In genomic region chr20:24102749-24103148, GRCh38 we compare ENCODE assay signal across 16 cellular contexts.
DNase-seq lines count a peak whose midpoint lies in the region; ATAC-seq, FAIRE-seq and TF ChIP-seq lines count a peak whose summit lies in the region.
"Had no signal": no experiment of that assay in that cellular context is flagged by ENCODE, and none has a peak within 500 bp of the region (broad histone marks: within the 10 kb centered on the region; RNA-seq: fewer than 3 reads in every experiment).

No MANE protein-coding gene starts in this region.

- no peak overlapping the region for H3K9ac ChIP-seq in mammary epithelial cell (ENCODE audit: insufficient read depth, low read length)
- no peak overlapping the region for H3K9ac ChIP-seq in H1 (replicated peaks in 1 of 4; ENCODE audit: extremely low read depth in 1 of 4, low read depth in 3 of 4, low read length in 3 of 4)

- DNase-seq in mammary epithelial cell (peak; percentile 51), breast epithelium (ENCODE audit: low spot score in 2 of 2) (no peak), RWPE2 (ENCODE audit: low spot score) (no peak), H1 (ENCODE audit: low read depth in 1 of 2, low spot score in 2 of 2) (no peak), pulmonary artery endothelial cell (ENCODE audit: low read depth, low spot score) (peak; percentile 46), NCI-H774 (lab: John Stamatoyannopoulos, UW) (no peak), esophagus muscularis mucosa (ENCODE audit: extremely low spot score) (no peak), upper lobe of right lung (no peak)
- DNase-seq: esophagus squamous epithelium, NCI-H2029, nucleus accumbens had no signal

- H4K20me1 ChIP-seq in mammary epithelial cell (ENCODE audit: insufficient read depth, low read length): no peaks in the 10 kb centered on the region
- H4K20me1 ChIP-seq in H1 (replicated peaks in 1 of 2; ENCODE audit: control insufficient read depth in 1 of 2, insufficient read depth in 2 of 2, low read length in 2 of 2): no peaks in the 10 kb centered on the region

- no peak overlapping the region for H2BK20ac ChIP-seq in H1 (ENCODE audit: low read length)

- TF ChIP-seq POLR2A in breast epithelium (IDR thresholded peaks at IDR 0.05): no peak
- TF ChIP-seq POLR2A in H1 (IDR thresholded peaks at IDR 0.05; ENCODE audit: control extremely low read depth in 1 of 2, low read depth in 2 of 2, low read length in 2 of 2): no peak
- TF ChIP-seq POLR2A in esophagus muscularis mucosa (IDR thresholded peaks at IDR 0.05; ENCODE audit: low read depth): no peak

- H4K5ac ChIP-seq in H1 (ENCODE audit: insufficient read length, low read depth, low read length): no peak overlapping the region

- no peak overlapping the region for H3K18ac ChIP-seq in H1 (ENCODE audit: extremely low read depth, low read length)

- no peak overlapping the region for H3K23ac ChIP-seq in H1 (ENCODE audit: insufficient read length)

- H3K27me3 ChIP-seq in mammary epithelial cell (ENCODE audit: insufficient read depth, low read length) (no peaks in the 10 kb centered on the region), breast epithelium (no peaks in the 10 kb centered on the region), RWPE2 (ENCODE audit: insufficient read depth, poor library complexity, severe bottlenecking) (no peaks in the 10 kb centered on the region), H1 (replicated peaks in 1 of 4; ENCODE audit: control insufficient read depth in 3 of 4, extremely low read depth in 1 of 4, insufficient read depth in 3 of 4, low read length in 3 of 4) (no peaks in the 10 kb centered on the region), esophagus muscularis mucosa (peaks cover 0 to 23% (median 0%) of the 10 kb centered on the region in 4 donors), upper lobe of right lung (no peaks in the 10 kb centered on the region)
- H3K27me3 ChIP-seq: cardiac muscle cell, esophagus squamous epithelium, right atrium auricular region had no signal

- no peak for TF ChIP-seq EP300 in H1 (IDR thresholded peaks at IDR 0.05; ENCODE audit: borderline replicate concordance in 1 of 2, low read depth in 2 of 2, low read length in 2 of 2)
- TF ChIP-seq EP300 in esophagus muscularis mucosa (IDR thresholded peaks at IDR 0.05): no peak

- H2BK15ac ChIP-seq in H1 (ENCODE audit: low read length): no peak overlapping the region

- CTCF ChIA-PET in mammary epithelial cell (lab: Charles Lee; ENCODE audit: low non-redundant PET): interaction anchor here (0.7 kb wide), 1 partner anchor 217 kb away, joined by 4 read pairs; no protein-coding TSS in a partner anchor
- CTCF ChIA-PET in H1 (lab: Charles Lee; ENCODE audit: partially characterized antibody): interaction anchor here (0.6 to 5.4 kb wide), 21 partner anchors 9 to 816 kb away, joined by 3 to 38 read pairs (median 5); no protein-coding TSS in a partner anchor

- H3K36me3 ChIP-seq in mammary epithelial cell (ENCODE audit: insufficient read depth, low read length) (no peaks in the 10 kb centered on the region), breast epithelium (no peaks in the 10 kb centered on the region), RWPE2 (ENCODE audit: low read depth) (no peaks in the 10 kb centered on the region), H1 (ENCODE audit: control insufficient read depth in 2 of 4, insufficient read depth in 4 of 4, low read length in 3 of 4) (no peaks in the 10 kb centered on the region; a peak in 1 of 8 replicates), esophagus muscularis mucosa (no peaks in the 10 kb centered on the region), upper lobe of right lung (no peaks in the 10 kb centered on the region)
- H3K36me3 ChIP-seq: cardiac muscle cell, esophagus squamous epithelium, right atrium auricular region, thoracic aorta, WERI-Rb-1 had no signal

- no peak overlapping the region for H2AK5ac ChIP-seq in H1 (ENCODE audit: low read depth, low read length)

- no peak for FAIRE-seq in H1 (lab: Jason Lieb, UNC)
- FAIRE-seq: K562 had no signal

- 85% methylated on average over 1 of the region's 1 CpG for WGBS in mammary epithelial cell (ENCODE audit: low coverage, missing lambda C conversion rate)
- WGBS in H1 (ENCODE audit: extremely low coverage in 1 of 2, insufficient coverage in 1 of 2, insufficient read length in 1 of 2, insufficient replicate concordance in 2 of 2, low coverage in 1 of 2, low lambda C conversion rate in 2 of 2, missing lambda C conversion rate in 1 of 2), 2 experiments: 100% methylated on average over 1 of the region's 1 CpG; no CpG with 5 or more reads in 1 of the 2 experiments
- 82% methylated on average over 1 of the region's 1 CpG for WGBS in esophagus muscularis mucosa

- intact Hi-C loops in mammary epithelial cell (cut with micrococcal nuclease): loop anchor here (5.0 to 10.0 kb wide), 3 partner anchors 60 to 682 kb away; no protein-coding TSS in a partner anchor
- intact Hi-C loops in breast epithelium (cut with DNase I; ENCODE audit: low total_unique reads): no loop called here
- intact Hi-C loops in esophagus muscularis mucosa (cut with DNase I): no loop called here
- intact Hi-C loops in upper lobe of right lung (cut with DNase I): no loop called here

- POLR2A ChIA-PET in H1 (lab: Charles Lee; ENCODE audit: partially characterized antibody): no interaction called here

- no peak overlapping the region for H3K4ac ChIP-seq in H1 (replicated peaks; ENCODE audit: insufficient read length, low read depth, low read length)

- no peaks in the 10 kb centered on the region for H3K9me3 ChIP-seq in mammary epithelial cell (replicated peaks; ENCODE audit: insufficient read depth, low read length)
- no peaks in the 10 kb centered on the region for H3K9me3 ChIP-seq in breast epithelium
- no peaks in the 10 kb centered on the region for H3K9me3 ChIP-seq in RWPE2 (ENCODE audit: severe bottlenecking)
- no peaks in the 10 kb centered on the region for H3K9me3 ChIP-seq in H1 (ENCODE audit: insufficient read depth in 2 of 2, low read depth in 1 of 2, low read length in 1 of 2)
- H3K9me3 ChIP-seq in esophagus muscularis mucosa: no peaks in the 10 kb centered on the region
- H3K9me3 ChIP-seq in upper lobe of right lung: no peaks in the 10 kb centered on the region
- H3K9me3 ChIP-seq: esophagus squamous epithelium, right atrium auricular region, thoracic aorta had no signal

- no peak overlapping the region for H3K14ac ChIP-seq in H1 (ENCODE audit: insufficient read length)

- H3K79me2 ChIP-seq in mammary epithelial cell (ENCODE audit: insufficient read depth, low read length) (no peaks in the 10 kb centered on the region), H1 (ENCODE audit: control insufficient read depth in 1 of 2, insufficient read depth in 2 of 2, low read length in 2 of 2) (no peaks in the 10 kb centered on the region)

- dilution Hi-C loops in mammary epithelial cell (cut with HindIII; ENCODE audit: low sequenced_read_pairs): no loop called here

- ATAC-seq in RWPE2 (ENCODE audit: low read depth) (peak; percentile 30; the same call in 2 of the 3 replicates), upper lobe of right lung (no peak)
- ATAC-seq: K562 had no signal

- BruUV-seq in mammary epithelial cell (replicated peaks; lab: Mats Ljungman, UMichigan): no TSS peak

- no peaks in the 10 kb centered on the region for H3K23me2 ChIP-seq in H1 (ENCODE audit: low read depth, low read length)

- H3K56ac ChIP-seq in H1 (replicated peaks; ENCODE audit: insufficient read length, low read depth, low read length): no peak overlapping the region

- H3K27ac ChIP-seq in mammary epithelial cell (ENCODE audit: insufficient read depth, low read depth, low read length): no peak overlapping the region
- H3K27ac ChIP-seq in breast epithelium: no peak overlapping the region
- H3K27ac ChIP-seq in RWPE2 (ENCODE audit: poor library complexity, severe bottlenecking): no peak overlapping the region
- H3K27ac ChIP-seq in H1 (ENCODE audit: low read depth, low read length): no peak overlapping the region
- H3K27ac ChIP-seq in esophagus muscularis mucosa (replicated peaks in 1 of 4): no peak overlapping the region
- no peak overlapping the region for H3K27ac ChIP-seq in upper lobe of right lung
- H3K27ac ChIP-seq: cardiac muscle cell, esophagus squamous epithelium, right atrium auricular region, thoracic aorta, WERI-Rb-1 had no signal

- no peak overlapping the region for H2BK120ac ChIP-seq in H1 (replicated peaks; ENCODE audit: low read depth, low read length)

- H4K8ac ChIP-seq in H1 (ENCODE audit: extremely low read depth, insufficient read depth, low read length): no peak overlapping the region

- in situ Hi-C loops in mammary epithelial cell (cut with MboI; ENCODE audit: low sequenced_read_pairs in 2 of 2): no loop called here

- no peaks in the 10 kb centered on the region for H3K79me1 ChIP-seq in H1 (ENCODE audit: low read depth, low read length)

- H2BK12ac ChIP-seq in H1 (ENCODE audit: low read depth, low read length): no peak overlapping the region

- H3K4me1 ChIP-seq in mammary epithelial cell (ENCODE audit: insufficient read depth, low read length): peaks cover 15% of the 10 kb centered on the region
- no peaks in the 10 kb centered on the region for H3K4me1 ChIP-seq in breast epithelium
- peaks cover 10% of the 10 kb centered on the region for H3K4me1 ChIP-seq in RWPE2 (ENCODE audit: insufficient read depth, poor library complexity, severe bottlenecking)
- no peaks in the 10 kb centered on the region for H3K4me1 ChIP-seq in H1 (replicated peaks in 1 of 4; ENCODE audit: control insufficient read depth in 3 of 4, insufficient read depth in 4 of 4, low read length in 3 of 4)
- no peaks in the 10 kb centered on the region for H3K4me1 ChIP-seq in esophagus muscularis mucosa
- no peaks in the 10 kb centered on the region for H3K4me1 ChIP-seq in upper lobe of right lung
- H3K4me1 ChIP-seq: right atrium auricular region had no signal

- no peak overlapping the region for H2BK5ac ChIP-seq in H1 (ENCODE audit: low read depth, low read length)

- H3K4me3 ChIP-seq in mammary epithelial cell (replicated peaks in 1 of 3; ENCODE audit: insufficient read depth in 1 of 3, low read depth in 2 of 3, low read length in 3 of 3): no peak overlapping the region
- H3K4me3 ChIP-seq in breast epithelium: no peak overlapping the region
- no peak overlapping the region for H3K4me3 ChIP-seq in RWPE2 (ENCODE audit: severe bottlenecking)
- no peak overlapping the region for H3K4me3 ChIP-seq in H1 (ENCODE audit: extremely low read depth in 1 of 4, insufficient read depth in 2 of 4, low read depth in 3 of 4, low read length in 4 of 4)
- no peak overlapping the region for H3K4me3 ChIP-seq in esophagus muscularis mucosa
- no peak overlapping the region for H3K4me3 ChIP-seq in upper lobe of right lung
- H3K4me3 ChIP-seq: cardiac muscle cell, esophagus squamous epithelium, K562, right atrium auricular region, thoracic aorta had no signal

- H4K91ac ChIP-seq in H1 (replicated peaks; ENCODE audit: insufficient read length, low read length): no peak overlapping the region

- no peak for TF ChIP-seq RAD21 in H1 (IDR thresholded peaks at IDR 0.05 in 1 of 2, conservative IDR thresholded peaks at IDR 0.05 in 1 of 2; ENCODE audit: low read depth in 2 of 2, low read length in 2 of 2)

- no peak overlapping the region for H3K4me2 ChIP-seq in mammary epithelial cell (ENCODE audit: insufficient read depth, low read depth, low read length)
- H3K4me2 ChIP-seq in H1 (ENCODE audit: insufficient read depth in 1 of 2, low read depth in 2 of 2, low read length in 2 of 2): no peak overlapping the region

- TF ChIP-seq CTCF in mammary epithelial cell (conservative IDR thresholded peaks at IDR 0.05 in 1 of 2, IDR thresholded peaks at IDR 0.05 in 1 of 2; ENCODE audit: extremely low read depth in 1 of 2, insufficient read depth in 1 of 2, low read depth in 1 of 2, low read length in 2 of 2) (no peak), breast epithelium (IDR thresholded peaks at IDR 0.05) (no peak), RWPE2 (IDR thresholded peaks at IDR 0.05; ENCODE audit: poor library complexity, severe bottlenecking) (no peak), H1 (IDR thresholded peaks at IDR 0.05; ENCODE audit: control extremely low read depth in 1 of 3, insufficient read depth in 1 of 3, low read depth in 1 of 3, low read length in 3 of 3) (no peak), esophagus muscularis mucosa (IDR thresholded peaks at IDR 0.05) (no peak), upper lobe of right lung (IDR thresholded peaks at IDR 0.05) (no peak)

- H2AFZ ChIP-seq in mammary epithelial cell (ENCODE audit: low read depth, low read length): no peak overlapping the region
- peak overlapping the region; percentile 25; the same call in 1 of the 2 replicates for H2AFZ ChIP-seq in H1 (ENCODE audit: low read length)

Comparison
In these comparisons a context has a peak if more than half of its experiments do, and no peak if none do; other contexts are left out.
1. DNase-seq: peak in mammary epithelial cell (single experiment) and pulmonary artery endothelial cell (single experiment); none in breast epithelium (0 of 2), RWPE2 (single experiment), H1 (0 of 2), NCI-H774 (single experiment), esophagus muscularis mucosa (single experiment) and upper lobe of right lung (single experiment).